Comparison of ENCODE assay signal across 8 cellular contexts in the genomic region with DNA sequence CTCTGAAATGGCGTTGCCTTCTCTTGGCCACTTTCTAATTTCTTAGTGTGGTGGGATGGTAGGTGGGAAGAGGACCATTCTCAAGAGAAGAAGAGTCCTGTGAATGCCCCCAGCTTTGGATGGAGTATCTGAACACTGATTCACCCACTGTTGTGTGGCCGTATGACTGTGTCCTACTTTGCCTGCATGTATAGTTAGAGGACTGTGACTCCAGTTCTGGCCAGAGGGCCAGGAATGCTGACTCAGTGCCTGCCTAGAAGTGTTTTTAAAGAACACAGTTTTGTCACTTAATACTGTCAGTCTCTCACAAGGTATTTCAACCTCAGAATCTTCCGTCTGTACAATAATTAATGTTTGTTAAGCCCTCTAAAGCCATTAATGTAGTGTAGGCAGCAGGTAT. TPM values are rescaled to one million over a fixed set of nuclear protein-coding genes. Genes with fewer than 3 reads are reported as not detected.
DNase-seq lines count a peak whose midpoint lies in the region; ATAC-seq lines count a peak whose summit lies in the region.

No MANE protein-coding gene starts in this region.

- H3K27me3 ChIP-seq in iPS-20b (ENCODE audit: insufficient read depth, low read length): no peaks in the 10 kb centered on the region
- no peaks in the 10 kb centered on the region for H3K27me3 ChIP-seq in stomach smooth muscle (ENCODE audit: control insufficient read depth in 1 of 2, insufficient read depth in 2 of 2, low read length in 2 of 2)

- H3K27me3 Mint-ChIP-seq in activated T-cell treated with anti-CD3 and anti-CD28 coated beads, Interleukin-2, amount 50 U/mL, for 72 hours (ENCODE audit: low read depth): no peaks in the 10 kb centered on the region
- no peaks in the 10 kb centered on the region for H3K27me3 Mint-ChIP-seq in activated T-helper 17 cell treated with anti-CD3 and anti-CD28 coated beads, Interleukin-2, amount 50 U/mL, for 72 hours

- H3K27ac ChIP-seq in iPS-20b (ENCODE audit: low read length) (no peak overlapping the region), stomach smooth muscle (ENCODE audit: low read length) (no peak overlapping the region)

- peak overlapping the region; percentile 91 to 98 for H3K4me3 Mint-ChIP-seq in activated T-cell treated with anti-CD3 and anti-CD28 coated beads, Interleukin-2, amount 50 U/mL, for 72 hours
- H3K4me3 Mint-ChIP-seq in activated T-helper 17 cell treated with anti-CD3 and anti-CD28 coated beads, Interleukin-2, amount 50 U/mL, for 72 hours: peak overlapping the region; percentile 97

- H3K9me3 ChIP-seq in iPS-20b (ENCODE audit: insufficient read depth, low read depth, low read length) (no peaks in the 10 kb centered on the region), stomach smooth muscle (ENCODE audit: control insufficient read depth in 2 of 2, low read length in 2 of 2) (no peaks in the 10 kb centered on the region)

- H3K36me3 ChIP-seq in iPS-20b (ENCODE audit: insufficient read depth, low read depth, low read length) (peaks cover 55% of the 10 kb centered on the region), stomach smooth muscle (ENCODE audit: control insufficient read depth in 2 of 2, insufficient read depth in 2 of 2, low read length in 2 of 2) (peaks cover 18% of the 10 kb centered on the region in 2 donors)

- ATAC-seq in activated T-cell treated with anti-CD3 and anti-CD28 coated beads, Interleukin-2, amount 50 U/mL, for 72 hours (replicated peaks in 1 of 2): no peak
- peak; percentile 10 for ATAC-seq in activated T-helper 17 cell treated with anti-CD3 and anti-CD28 coated beads, Interleukin-2, amount 50 U/mL, for 72 hours (replicated peaks)
- no peak for ATAC-seq in GM21717 (IDR thresholded peaks at IDR 0.05; ENCODE audit: unreplicated experiment)

- H3K4me3 ChIP-seq in iPS-20b (ENCODE audit: low read length): 0 out of 2 replicates have a peak overlapping the region, but pooled peaks have one; percentile 99
- H3K4me3 ChIP-seq in stomach smooth muscle (ENCODE audit: low read length in 2 of 2): peak overlapping the region; percentile 93 to 99

- H3K4me1 Mint-ChIP-seq in activated T-cell treated with anti-CD3 and anti-CD28 coated beads, Interleukin-2, amount 50 U/mL, for 72 hours (ENCODE audit: low read depth): peaks cover 41% of the 10 kb centered on the region
- peaks cover 35% of the 10 kb centered on the region for H3K4me1 Mint-ChIP-seq in activated T-helper 17 cell treated with anti-CD3 and anti-CD28 coated beads, Interleukin-2, amount 50 U/mL, for 72 hours

- no peaks in the 10 kb centered on the region for H3K4me1 ChIP-seq in iPS-20b (ENCODE audit: insufficient read depth, low read length)
- peaks cover 24% of the 10 kb centered on the region for H3K4me1 ChIP-seq in stomach smooth muscle (ENCODE audit: control insufficient read depth, insufficient read depth, low read length)

- H3K9ac ChIP-seq in iPS-20b (ENCODE audit: low read depth, low read length) (peak overlapping the region; percentile 93; the same call in 1 of the 2 replicates), stomach smooth muscle (ENCODE audit: low read length in 2 of 2) (peak overlapping the region in 1 of 2 donors; percentile 97)

- no peaks in the 10 kb centered on the region for H3K9me3 Mint-ChIP-seq in activated T-cell treated with anti-CD3 and anti-CD28 coated beads, Interleukin-2, amount 50 U/mL, for 72 hours
- H3K9me3 Mint-ChIP-seq in activated T-helper 17 cell treated with anti-CD3 and anti-CD28 coated beads, Interleukin-2, amount 50 U/mL, for 72 hours: no peaks in the 10 kb centered on the region

- peaks cover 17 to 28% of the 10 kb centered on the region in 2 donors for H3K36me3 Mint-ChIP-seq in activated T-cell treated with anti-CD3 and anti-CD28 coated beads, Interleukin-2, amount 50 U/mL, for 72 hours (ENCODE audit: insufficient read depth in 2 of 2)
- peaks cover 69% of the 10 kb centered on the region for H3K36me3 Mint-ChIP-seq in activated T-helper 17 cell treated with anti-CD3 and anti-CD28 coated beads, Interleukin-2, amount 50 U/mL, for 72 hours (ENCODE audit: low read depth)

- no peak for DNase-seq in activated T-cell treated with anti-CD3 and anti-CD28 coated beads, Interleukin-2, amount 50 U/mL, for 72 hours
- DNase-seq in activated T-cell treated with anti-CD3 and anti-CD28 coated beads, Interleukin-2, amount 50 U/mL, for 1 hour: no peak
- DNase-seq in NCI-H748 treated with DMSO at 0.1 percent for 48 hours (lab: John Stamatoyannopoulos, UW) (no peak), SKM-1 (lab: John Stamatoyannopoulos, UW; ENCODE audit: unreplicated experiment) (no peak)

- peak overlapping the region; percentile 100 for H3K27ac Mint-ChIP-seq in activated T-cell treated with anti-CD3 and anti-CD28 coated beads, Interleukin-2, amount 50 U/mL, for 72 hours
- peak overlapping the region; percentile 98 for H3K27ac Mint-ChIP-seq in activated T-helper 17 cell treated with anti-CD3 and anti-CD28 coated beads, Interleukin-2, amount 50 U/mL, for 72 hours

RNA-seq across cellular contexts. Expression of a gene that starts 2.1 kb away (rescaled TPM):
- total RNA-seq in activated T-cell treated with anti-CD3 and anti-CD28 coated beads, Interleukin-2, amount 50 U/mL, for 72 hours: 100 to 1,000 TPM; 152 to 188 TPM
- 100 to 1,000 TPM; 134 to 189 TPM for total RNA-seq in activated T-helper 17 cell treated with anti-CD3 and anti-CD28 coated beads, Interleukin-2, amount 50 U/mL, for 72 hours
